In genomic region chr7:34900891-34901493, GRCh38 we compare ENCODE assay signal across 11 cellular contexts.
A peak's percentile ranks its signal among the peaks of the same experiment; 100 is the strongest.
DNase-seq lines count a peak whose midpoint lies in the region; ATAC-seq and TF ChIP-seq lines count a peak whose summit lies in the region.
"Had no signal": no experiment of that assay in that cellular context is flagged by ENCODE, and none has a peak within 500 bp of the region (broad histone marks: within the 10 kb centered on the region; RNA-seq: fewer than 3 reads in every experiment).

No MANE protein-coding gene starts in this region.

- H3K36me3 ChIP-seq in GM23338 (ENCODE audit: insufficient read depth) = 0 out of 2 replicates have a peak, but pooled peaks cover 4% of the 10 kb centered on the region
- H3K36me3 ChIP-seq in cardiac muscle cell = no peaks in the 10 kb centered on the region

- no peaks in the 10 kb centered on the region for H3K79me2 ChIP-seq in GM23338 (replicated peaks; ENCODE audit: insufficient read depth)
- H3K79me2 ChIP-seq: parathyroid adenoma had no signal

- H3K4me3 ChIP-seq in GM23338 (no peak overlapping the region), cardiac muscle cell (no peak overlapping the region)

- H3F3A ChIP-seq in GM23338 (replicated peaks; ENCODE audit: low read depth) = no peaks in the 10 kb centered on the region

- no peak overlapping the region for H3K4me3 Mint-ChIP-seq in GM23338
- H3K4me3 Mint-ChIP-seq: activated CD4-positive, alpha-beta T cell treated with anti-CD3 and anti-CD28 coated beads, Interleukin-2, amount 10 ng/mL, durations not matched to agents 24 days and 14 days had no signal

- no peak overlapping the region; the same call in 1 of the 2 replicates for H2AFZ ChIP-seq in GM23338
- H2AFZ ChIP-seq: parathyroid adenoma had no signal

- in situ Hi-C loops in G401 (cut with HindIII; ENCODE audit: low sequenced_read_pairs) = no loop called here

- H3K9me3 Mint-ChIP-seq in GM23338 = peaks cover 16% of the 10 kb centered on the region
- H3K9me3 Mint-ChIP-seq: activated CD4-positive, alpha-beta T cell treated with anti-CD3 and anti-CD28 coated beads, Interleukin-2, amount 10 ng/mL, durations not matched to agents 24 days and 14 days had no signal

- TF ChIP-seq CTCF in GM23338 (conservative IDR thresholded peaks at IDR 0.05; ENCODE audit: low read depth in 2 of 2) (peak; percentile 72 to 79), cardiac muscle cell (IDR thresholded peaks at IDR 0.05; ENCODE audit: low read depth, low read length) (peak; percentile 35)

- peak; percentile 95 for ATAC-seq in GM23338
- ATAC-seq in HG03097 (IDR thresholded peaks at IDR 0.05; ENCODE audit: low FRiP score, unreplicated experiment) = no peak
- ATAC-seq in HG02588 (IDR thresholded peaks at IDR 0.05; ENCODE audit: unreplicated experiment) = no peak

- no peaks in the 10 kb centered on the region for H3K27me3 ChIP-seq in GM23338 (ENCODE audit: insufficient read depth)
- no peaks in the 10 kb centered on the region for H3K27me3 ChIP-seq in cardiac muscle cell

- H3K9me2 ChIP-seq in GM23338 (ENCODE audit: insufficient read depth) = peaks cover 8% of the 10 kb centered on the region; the same call in 1 of the 2 replicates

- H3K27ac ChIP-seq in GM23338 (ENCODE audit: low read depth) = no peak overlapping the region
- no peak overlapping the region for H3K27ac ChIP-seq in cardiac muscle cell
- H3K27ac ChIP-seq: parathyroid adenoma had no signal

- no peaks in the 10 kb centered on the region for H3K9me3 ChIP-seq in cardiac muscle cell (ENCODE audit: low read depth)

- peaks cover 20% of the 10 kb centered on the region for H3K4me1 Mint-ChIP-seq in GM23338

- DNase-seq in G401 (ENCODE audit: low spot score) (peak; percentile 87), GM23338 (ENCODE audit: low spot score) (peak; percentile 89), NCI-H526 treated with DMSO at 0.1 percent for 48 hours (lab: John Stamatoyannopoulos, UW) (peak; percentile 6), cardiac muscle cell (ENCODE audit: low read depth in 1 of 2, low spot score in 1 of 2) (peak in 1 of 2 donors; percentile 16), posterior vena cava (ENCODE audit: low spot score) (no peak), NCI-H187 treated with DMSO at 0.1 percent for 48 hours (lab: John Stamatoyannopoulos, UW) (no peak)
- DNase-seq: activated CD4-positive, alpha-beta T cell treated with anti-CD3 and anti-CD28 coated beads, Interleukin-2, amount 10 ng/mL, durations not matched to agents 24 days and 14 days; Kasumi-1 had no signal

- intact Hi-C loops in posterior vena cava (cut with DNase I) = no loop called here

- H3K4me1 ChIP-seq in GM23338 (ENCODE audit: insufficient read depth) = peaks cover 16% of the 10 kb centered on the region
- no peaks in the 10 kb centered on the region for H3K4me1 ChIP-seq in cardiac muscle cell (ENCODE audit: low read depth)
- H3K4me1 ChIP-seq: parathyroid adenoma had no signal

- no peak overlapping the region for H3K27ac Mint-ChIP-seq in GM23338
- H3K27ac Mint-ChIP-seq: activated CD4-positive, alpha-beta T cell treated with anti-CD3 and anti-CD28 coated beads, Interleukin-2, amount 10 ng/mL, durations not matched to agents 24 days and 14 days had no signal

- H3K27me3 Mint-ChIP-seq in GM23338 (ENCODE audit: insufficient read depth, low read depth, poor library complexity) = peaks cover 7% of the 10 kb centered on the region

- H4K20me1 ChIP-seq in GM23338 (replicated peaks; ENCODE audit: insufficient read depth) = no peaks in the 10 kb centered on the region

- peak overlapping the region; percentile 42; the same call in 1 of the 2 replicates for H3K4me2 ChIP-seq in GM23338

- peaks cover 18% of the 10 kb centered on the region for H3K36me3 Mint-ChIP-seq in GM23338 (ENCODE audit: low read depth)

TF ChIP-seq in GM23338, 12 proteins besides CTCF, POLR2A, EP300 and RAD21:
- TF ChIP-seq ZNF462 (CRISPR knock-in tag; IDR thresholded peaks at IDR 0.05) (no peak), NANOG (IDR thresholded peaks at IDR 0.05; ENCODE audit: borderline replicate concordance) (no peak), ZNF331 (CRISPR knock-in tag; IDR thresholded peaks at IDR 0.05; ENCODE audit: low read depth) (peak; percentile 47), CREB1 (CRISPR knock-in tag; IDR thresholded peaks at IDR 0.05; ENCODE audit: low read depth) (no peak)

Comparison
In these comparisons a context has a peak if more than half of its experiments do, and no peak if none do; other contexts are left out.
1. DNase-seq: peak in G401 (single experiment), GM23338 (single experiment) and NCI-H526 treated with DMSO at 0.1 percent for 48 hours (single experiment); none in posterior vena cava (single experiment) and NCI-H187 treated with DMSO at 0.1 percent for 48 hours (single experiment).